10 cellular contexts compared by ENCODE assay signal in the genomic region with DNA sequence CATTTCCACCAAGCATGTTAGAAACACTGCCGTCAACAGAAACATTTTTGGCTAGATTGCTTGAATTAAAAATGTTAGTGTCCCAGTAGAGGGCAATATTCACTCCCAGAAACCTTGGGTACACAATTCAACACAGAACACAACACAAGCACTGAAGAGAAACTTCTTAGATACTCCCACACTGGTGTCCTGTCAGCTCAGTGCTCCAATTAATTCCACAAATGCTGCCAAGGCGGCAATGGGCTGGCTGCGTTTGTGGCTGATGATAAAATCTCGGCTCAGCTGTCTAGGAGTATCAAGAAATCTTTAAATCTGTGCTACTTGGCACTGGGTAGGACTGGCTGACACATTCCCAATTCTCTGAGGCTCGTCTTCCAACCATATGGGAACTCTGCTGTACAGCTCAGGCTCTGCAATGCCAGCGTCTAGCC. TPM values are rescaled to one million over a fixed set of nuclear protein-coding genes. Genes with fewer than 3 reads are reported as not detected.
A peak's percentile ranks its signal among the peaks of the same experiment; 100 is the strongest.
DNase-seq lines count a peak whose midpoint lies in the region; ATAC-seq, FAIRE-seq and TF ChIP-seq lines count a peak whose summit lies in the region.
"Had no signal": no experiment of that assay in that cellular context is flagged by ENCODE, and none has a peak within 500 bp of the region (broad histone marks: within the 10 kb centered on the region; RNA-seq: fewer than 3 reads in every experiment).

No MANE protein-coding gene starts in this region.

- H3K4me3 Mint-ChIP-seq in CD8-positive, alpha-beta T cell = no peak overlapping the region

- H3K27ac ChIP-seq in OCI-LY1 (ENCODE audit: low read depth, low read length, poor library complexity, severe bottlenecking) = no peak overlapping the region
- H3K27ac ChIP-seq in CD8-positive, alpha-beta T cell (ENCODE audit: low read depth, low read length) = no peak overlapping the region
- H3K27ac ChIP-seq: RWPE1 had no signal

- H3K27me3 Mint-ChIP-seq in CD8-positive, alpha-beta T cell (ENCODE audit: low read depth) = no peaks in the 10 kb centered on the region

- H3K9me2 ChIP-seq in OCI-LY1 (ENCODE audit: low read depth, low read length) = no peaks in the 10 kb centered on the region

- no peak overlapping the region for H3K4me2 ChIP-seq in OCI-LY1 (ENCODE audit: low read length)

- H3K27ac Mint-ChIP-seq in CD8-positive, alpha-beta T cell = no peak overlapping the region

- H3K36me3 Mint-ChIP-seq in CD8-positive, alpha-beta T cell = no peaks in the 10 kb centered on the region

- H3K4me3 ChIP-seq in OCI-LY1 (ENCODE audit: low read depth, low read length, poor library complexity, severe bottlenecking) = no peak overlapping the region
- no peak overlapping the region for H3K4me3 ChIP-seq in CD8-positive, alpha-beta T cell (ENCODE audit: low read depth, low read length)

- FAIRE-seq in GM12892 (lab: Jason Lieb, UNC) = no peak
- FAIRE-seq: endothelial cell of umbilical vein had no signal

- H4K20me1 ChIP-seq in OCI-LY1 (ENCODE audit: insufficient read depth, low read length) = no peaks in the 10 kb centered on the region

- intact Hi-C loops in CD8-positive, alpha-beta T cell (cut with DNase I, micrococcal nuclease) = no loop called here

- DNase-seq in fibroblast of peridontal ligament (ENCODE audit: extremely low read depth) = peak; percentile 38
- DNase-seq in renal cortical epithelial cell (ENCODE audit: low read depth) = peak; percentile 45
- DNase-seq in GM12892 (ENCODE audit: insufficient read length) = no peak
- no peak for DNase-seq in CD8-positive, alpha-beta T cell
- DNase-seq: stimulated activated naive CD4-positive, alpha-beta T cell had no signal

- no peak overlapping the region for H2AFZ ChIP-seq in OCI-LY1 (ENCODE audit: low read length)

- peaks cover 8% of the 10 kb centered on the region; the same call in 1 of the 2 replicates for H3K36me3 ChIP-seq in OCI-LY1 (ENCODE audit: insufficient read depth, low read length)
- H3K36me3 ChIP-seq in CD8-positive, alpha-beta T cell (ENCODE audit: insufficient read depth, low read length) = no peaks in the 10 kb centered on the region

- no peaks in the 10 kb centered on the region for H3K9me3 Mint-ChIP-seq in CD8-positive, alpha-beta T cell

- TF ChIP-seq CTCF in GM12873 (IDR thresholded peaks at IDR 0.05; ENCODE audit: insufficient read depth, low read depth, low read length, missing control alignments) (peak; percentile 33), OCI-LY1 (IDR thresholded peaks at IDR 0.05; ENCODE audit: low read length) (peak; percentile 57)
- no peak for TF ChIP-seq CTCF in CD8-positive, alpha-beta T cell (IDR thresholded peaks at IDR 0.05)

- H3K27me3 ChIP-seq in OCI-LY1 (ENCODE audit: insufficient read depth, low read length) = no peaks in the 10 kb centered on the region
- H3K27me3 ChIP-seq in CD8-positive, alpha-beta T cell (ENCODE audit: insufficient read depth, low read length) = no peaks in the 10 kb centered on the region

- H3K79me2 ChIP-seq in OCI-LY1 (ENCODE audit: insufficient read depth, low read length) = no peaks in the 10 kb centered on the region

- H3K4me1 Mint-ChIP-seq in CD8-positive, alpha-beta T cell (ENCODE audit: low read depth) = no peaks in the 10 kb centered on the region

- ATAC-seq in GM21786 (IDR thresholded peaks at IDR 0.05; ENCODE audit: unreplicated experiment) = no peak
- no peak for ATAC-seq in CD8-positive, alpha-beta T cell

- H3F3A ChIP-seq in OCI-LY1 (ENCODE audit: insufficient read depth, low read length) = no peaks in the 10 kb centered on the region

- POLR2A ChIA-PET in CD8-positive, alpha-beta T cell (lab: Charles Lee) = no interaction called here

- peaks cover 4% of the 10 kb centered on the region for H3K4me1 ChIP-seq in OCI-LY1 (ENCODE audit: insufficient read depth, low read length, severe bottlenecking)
- H3K4me1 ChIP-seq in CD8-positive, alpha-beta T cell (ENCODE audit: insufficient read depth, low read length) = no peaks in the 10 kb centered on the region

- no peaks in the 10 kb centered on the region for H3K9me3 ChIP-seq in OCI-LY1 (ENCODE audit: low read length)
- no peaks in the 10 kb centered on the region for H3K9me3 ChIP-seq in CD8-positive, alpha-beta T cell (ENCODE audit: low read length)

- CTCF ChIA-PET in CD8-positive, alpha-beta T cell (lab: Charles Lee) = no interaction called here

- no peak overlapping the region for H3K9ac ChIP-seq in OCI-LY1 (ENCODE audit: low read length)

- TF ChIP-seq POLR2A in GM12892 (IDR thresholded peaks at IDR 0.05; ENCODE audit: low read depth, low read length) = no peak

RNA-seq across cellular contexts. Expression of a gene that starts 39.3 kb away (rescaled TPM):
- 4.0 and 6.8 TPM in 2 replicates for total RNA-seq in renal cortical epithelial cell
- 1.8 TPM for polyA plus RNA-seq in GM12892 (2012; ENCODE audit: missing spikeins)
- total RNA-seq in CD8-positive, alpha-beta T cell = 1 to 10 TPM; 1.7 to 1.8 TPM

RNA-seq across cellular contexts. Expression of a gene that starts 48.0 kb away (rescaled TPM):
- 12.0 and 18.5 TPM in 2 replicates for total RNA-seq in renal cortical epithelial cell
- 21.8 TPM for polyA plus RNA-seq in GM12892 (2012; ENCODE audit: missing spikeins)
- total RNA-seq in CD8-positive, alpha-beta T cell = 10 to 100 TPM; 12.1 to 16.6 TPM

Comparison
In these comparisons a context has a peak if more than half of its experiments do, and no peak if none do; other contexts are left out.
1. DNase-seq: peak in fibroblast of peridontal ligament (single experiment) and renal cortical epithelial cell (single experiment); none in GM12892 (single experiment) and CD8-positive, alpha-beta T cell (0 of 7).